Comparison of ENCODE assay signal across 1 cellular context in the genomic region with DNA sequence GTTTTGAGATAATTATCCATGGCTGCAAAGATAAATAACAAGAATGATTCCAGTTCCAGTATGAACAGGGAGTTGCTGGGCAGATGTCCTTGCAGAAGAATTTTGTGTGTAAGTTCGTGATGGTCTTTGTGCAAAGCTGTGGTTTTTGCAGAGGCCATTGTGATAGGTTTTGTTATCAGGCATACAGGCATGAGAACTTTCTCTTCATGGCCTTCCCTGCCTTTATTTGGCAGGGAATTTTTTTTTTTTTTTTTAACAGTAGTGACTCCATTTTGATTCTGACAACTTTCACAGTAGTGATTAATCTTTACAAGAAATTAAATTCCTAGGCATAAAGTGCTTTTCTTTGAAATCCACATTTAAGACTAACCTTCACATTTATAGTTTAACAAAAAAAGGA.
TF ChIP-seq lines count a peak whose summit lies in the region.

No MANE protein-coding gene starts in this region.

TF ChIP-seq in K562, 482 proteins besides CTCF, POLR2A, EP300 and RAD21 (continued from another document and continues in another):
- TF ChIP-seq SNIP1 (IDR thresholded peaks at IDR 0.05; ENCODE audit: low read depth) (no peak), GTF2A2 (tag; IDR thresholded peaks at IDR 0.05) (peak; percentile 73; the same call in 1 of the 2 replicates), TAF7 (tag; IDR thresholded peaks at IDR 0.05) (0 out of 2 replicates have a peak, but pooled peaks have one; percentile 38), MIER1 (IDR thresholded peaks at IDR 0.05; ENCODE audit: low read depth) (no peak), HINFP (tag; conservative IDR thresholded peaks at IDR 0.05; ENCODE audit: low read depth) (0 out of 2 replicates have a peak, but pooled peaks have one; percentile 32), SIN3B (IDR thresholded peaks at IDR 0.05; ENCODE audit: low read depth) (no peak), IRF9 (tag; IDR thresholded peaks at IDR 0.05) (0 out of 2 replicates have a peak, but pooled peaks have one; percentile 66), PBX2 (CRISPR knock-in tag; IDR thresholded peaks at IDR 0.05; ENCODE audit: low read depth) (no peak), PBX2 (tag; conservative IDR thresholded peaks at IDR 0.05; ENCODE audit: low read depth) (0 out of 2 replicates have a peak, but pooled peaks have one; percentile 13), ZNF609 (CRISPR knock-in tag; IDR thresholded peaks at IDR 0.05; ENCODE audit: borderline replicate concordance) (no peak), CREB3 (tag; conservative IDR thresholded peaks at IDR 0.05; ENCODE audit: low read depth) (0 out of 2 replicates have a peak, but pooled peaks have one; percentile 41), GABPA (tag; conservative IDR thresholded peaks at IDR 0.05; ENCODE audit: low read depth) (no peak), NR4A1 (CRISPR knock-in tag; IDR thresholded peaks at IDR 0.05) (no peak), NR4A1 (tag; IDR thresholded peaks at IDR 0.05) (peak; percentile 77; the same call in 1 of the 2 replicates), ATF3 (IDR thresholded peaks at IDR 0.05) (no peak), ATF3 (CRISPR knock-in tag; conservative IDR thresholded peaks at IDR 0.05) (no peak), PTRF (tag; IDR thresholded peaks at IDR 0.05) (0 out of 2 replicates have a peak, but pooled peaks have one; percentile 38), DMBX1 (CRISPR knock-in tag; IDR thresholded peaks at IDR 0.05; ENCODE audit: borderline replicate concordance) (peak; percentile 93), TEAD1 (CRISPR knock-in tag; IDR thresholded peaks at IDR 0.05) (peak in 1 of 2 experiments; percentile 39; a peak in 1 of 4 replicates), E2F4 (CRISPR knock-in tag; IDR thresholded peaks at IDR 0.05; ENCODE audit: low read depth) (no peak), ZNF347 (CRISPR knock-in tag; IDR thresholded peaks at IDR 0.05; ENCODE audit: low read depth) (no peak), SRSF1 (IDR thresholded peaks at IDR 0.05; ENCODE audit: low read depth, low read length) (no peak)
- TF ChIP-seq, protein P1, sequence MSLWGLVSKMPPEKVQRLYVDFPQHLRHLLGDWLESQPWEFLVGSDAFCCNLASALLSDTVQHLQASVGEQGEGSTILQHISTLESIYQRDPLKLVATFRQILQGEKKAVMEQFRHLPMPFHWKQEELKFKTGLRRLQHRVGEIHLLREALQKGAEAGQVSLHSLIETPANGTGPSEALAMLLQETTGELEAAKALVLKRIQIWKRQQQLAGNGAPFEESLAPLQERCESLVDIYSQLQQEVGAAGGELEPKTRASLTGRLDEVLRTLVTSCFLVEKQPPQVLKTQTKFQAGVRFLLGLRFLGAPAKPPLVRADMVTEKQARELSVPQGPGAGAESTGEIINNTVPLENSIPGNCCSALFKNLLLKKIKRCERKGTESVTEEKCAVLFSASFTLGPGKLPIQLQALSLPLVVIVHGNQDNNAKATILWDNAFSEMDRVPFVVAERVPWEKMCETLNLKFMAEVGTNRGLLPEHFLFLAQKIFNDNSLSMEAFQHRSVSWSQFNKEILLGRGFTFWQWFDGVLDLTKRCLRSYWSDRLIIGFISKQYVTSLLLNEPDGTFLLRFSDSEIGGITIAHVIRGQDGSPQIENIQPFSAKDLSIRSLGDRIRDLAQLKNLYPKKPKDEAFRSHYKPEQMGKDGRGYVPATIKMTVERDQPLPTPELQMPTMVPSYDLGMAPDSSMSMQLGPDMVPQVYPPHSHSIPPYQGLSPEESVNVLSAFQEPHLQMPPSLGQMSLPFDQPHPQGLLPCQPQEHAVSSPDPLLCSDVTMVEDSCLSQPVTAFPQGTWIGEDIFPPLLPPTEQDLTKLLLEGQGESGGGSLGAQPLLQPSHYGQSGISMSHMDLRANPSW (CRISPR knock-in tag; IDR thresholded peaks at IDR 0.05): no peak
- TF ChIP-seq, protein P2, sequence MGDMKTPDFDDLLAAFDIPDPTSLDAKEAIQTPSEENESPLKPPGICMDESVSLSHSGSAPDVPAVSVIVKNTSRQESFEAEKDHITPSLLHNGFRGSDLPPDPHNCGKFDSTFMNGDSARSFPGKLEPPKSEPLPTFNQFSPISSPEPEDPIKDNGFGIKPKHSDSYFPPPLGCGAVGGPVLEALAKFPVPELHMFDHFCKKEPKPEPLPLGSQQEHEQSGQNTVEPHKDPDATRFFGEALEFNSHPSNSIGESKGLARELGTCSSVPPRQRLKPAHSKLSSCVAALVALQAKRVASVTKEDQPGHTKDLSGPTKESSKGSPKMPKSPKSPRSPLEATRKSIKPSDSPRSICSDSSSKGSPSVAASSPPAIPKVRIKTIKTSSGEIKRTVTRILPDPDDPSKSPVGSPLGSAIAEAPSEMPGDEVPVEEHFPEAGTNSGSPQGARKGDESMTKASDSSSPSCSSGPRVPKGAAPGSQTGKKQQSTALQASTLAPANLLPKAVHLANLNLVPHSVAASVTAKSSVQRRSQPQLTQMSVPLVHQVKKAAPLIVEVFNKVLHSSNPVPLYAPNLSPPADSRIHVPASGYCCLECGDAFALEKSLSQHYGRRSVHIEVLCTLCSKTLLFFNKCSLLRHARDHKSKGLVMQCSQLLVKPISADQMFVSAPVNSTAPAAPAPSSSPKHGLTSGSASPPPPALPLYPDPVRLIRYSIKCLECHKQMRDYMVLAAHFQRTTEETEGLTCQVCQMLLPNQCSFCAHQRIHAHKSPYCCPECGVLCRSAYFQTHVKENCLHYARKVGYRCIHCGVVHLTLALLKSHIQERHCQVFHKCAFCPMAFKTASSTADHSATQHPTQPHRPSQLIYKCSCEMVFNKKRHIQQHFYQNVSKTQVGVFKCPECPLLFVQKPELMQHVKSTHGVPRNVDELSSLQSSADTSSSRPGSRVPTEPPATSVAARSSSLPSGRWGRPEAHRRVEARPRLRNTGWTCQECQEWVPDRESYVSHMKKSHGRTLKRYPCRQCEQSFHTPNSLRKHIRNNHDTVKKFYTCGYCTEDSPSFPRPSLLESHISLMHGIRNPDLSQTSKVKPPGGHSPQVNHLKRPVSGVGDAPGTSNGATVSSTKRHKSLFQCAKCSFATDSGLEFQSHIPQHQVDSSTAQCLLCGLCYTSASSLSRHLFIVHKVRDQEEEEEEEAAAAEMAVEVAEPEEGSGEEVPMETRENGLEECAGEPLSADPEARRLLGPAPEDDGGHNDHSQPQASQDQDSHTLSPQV (IDR thresholded peaks at IDR 0.05): peak; percentile 50; the same call in 1 of the 2 replicates
- TF ChIP-seq, protein P3, sequence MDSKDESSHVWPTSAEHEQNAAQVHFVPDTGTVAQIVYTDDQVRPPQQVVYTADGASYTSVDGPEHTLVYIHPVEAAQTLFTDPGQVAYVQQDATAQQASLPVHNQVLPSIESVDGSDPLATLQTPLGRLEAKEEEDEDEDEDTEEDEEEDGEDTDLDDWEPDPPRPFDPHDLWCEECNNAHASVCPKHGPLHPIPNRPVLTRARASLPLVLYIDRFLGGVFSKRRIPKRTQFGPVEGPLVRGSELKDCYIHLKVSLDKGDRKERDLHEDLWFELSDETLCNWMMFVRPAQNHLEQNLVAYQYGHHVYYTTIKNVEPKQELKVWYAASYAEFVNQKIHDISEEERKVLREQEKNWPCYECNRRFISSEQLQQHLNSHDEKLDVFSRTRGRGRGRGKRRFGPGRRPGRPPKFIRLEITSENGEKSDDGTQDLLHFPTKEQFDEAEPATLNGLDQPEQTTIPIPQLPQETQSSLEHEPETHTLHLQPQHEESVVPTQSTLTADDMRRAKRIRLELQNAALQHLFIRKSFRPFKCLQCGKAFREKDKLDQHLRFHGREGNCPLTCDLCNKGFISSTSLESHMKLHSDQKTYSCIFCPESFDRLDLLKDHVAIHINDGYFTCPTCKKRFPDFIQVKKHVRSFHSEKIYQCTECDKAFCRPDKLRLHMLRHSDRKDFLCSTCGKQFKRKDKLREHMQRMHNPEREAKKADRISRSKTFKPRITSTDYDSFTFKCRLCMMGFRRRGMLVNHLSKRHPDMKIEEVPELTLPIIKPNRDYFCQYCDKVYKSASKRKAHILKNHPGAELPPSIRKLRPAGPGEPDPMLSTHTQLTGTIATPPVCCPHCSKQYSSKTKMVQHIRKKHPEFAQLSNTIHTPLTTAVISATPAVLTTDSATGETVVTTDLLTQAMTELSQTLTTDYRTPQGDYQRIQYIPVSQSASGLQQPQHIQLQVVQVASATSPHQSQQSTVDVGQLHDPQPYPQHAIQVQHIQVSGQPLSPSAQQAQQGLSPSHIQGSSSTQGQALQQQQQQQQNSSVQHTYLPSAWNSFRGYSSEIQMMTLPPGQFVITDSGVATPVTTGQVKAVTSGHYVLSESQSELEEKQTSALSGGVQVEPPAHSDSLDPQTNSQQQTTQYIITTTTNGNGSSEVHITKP (IDR thresholded peaks at IDR 0.05; ENCODE audit: partially characterized antibody): no peak
